In the genomic region with DNA sequence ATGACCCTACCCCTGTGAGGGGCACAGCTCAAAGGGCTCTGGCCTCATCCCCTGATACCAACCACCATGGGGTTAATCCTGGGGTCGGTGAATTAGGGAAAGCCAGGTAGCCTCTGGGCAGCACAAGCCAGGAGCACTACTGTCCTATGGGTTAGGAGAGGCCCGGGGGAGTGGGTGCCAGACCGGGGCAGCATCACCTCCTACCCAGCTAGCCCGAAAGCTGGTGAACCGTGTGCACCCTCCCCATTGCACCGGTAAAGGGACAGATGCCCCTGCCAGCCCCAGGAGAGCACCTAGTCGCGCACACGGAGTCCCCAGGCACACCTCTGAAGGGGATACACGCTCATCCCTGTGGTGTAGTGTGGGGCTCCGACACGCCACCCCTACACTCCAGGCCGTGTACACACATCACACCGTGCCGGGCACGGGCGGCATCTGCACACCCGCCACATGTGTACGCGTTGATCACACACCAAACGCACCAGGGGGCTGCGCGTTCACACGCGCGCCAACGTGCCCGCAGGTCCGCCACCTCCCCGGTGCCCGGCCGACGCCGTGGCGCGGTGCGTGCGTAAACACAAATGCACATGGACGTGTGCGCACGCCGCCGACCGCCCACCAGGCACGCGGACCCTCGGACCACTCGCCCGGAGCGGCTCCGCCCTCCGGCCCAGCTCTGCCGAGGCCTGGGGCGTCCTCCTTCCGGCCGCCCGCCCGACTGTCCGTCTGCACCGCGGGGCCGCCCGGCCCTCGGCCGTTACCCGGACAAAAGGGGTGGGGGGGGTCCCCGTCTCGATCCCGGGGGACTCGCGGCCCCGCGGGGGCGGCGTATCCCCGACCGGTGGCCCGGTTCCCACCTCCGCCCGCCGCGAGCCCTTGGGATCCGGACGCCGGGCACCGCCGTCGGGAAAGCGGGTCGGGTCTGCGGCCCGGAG, we compare ENCODE assay signal across 8 cellular contexts. TPM values are rescaled to one million over a fixed set of nuclear protein-coding genes. Genes with fewer than 3 reads are reported as not detected.
DNase-seq lines count a peak whose midpoint lies in the region; ATAC-seq and TF ChIP-seq lines count a peak whose summit lies in the region.

No MANE protein-coding gene starts in this region.

- ATAC-seq in Right ventricle myocardium inferior (no peak), left cardiac atrium (no peak), GM21723 (IDR thresholded peaks at IDR 0.05; ENCODE audit: unreplicated experiment) (no peak), HG02885 (IDR thresholded peaks at IDR 0.05; ENCODE audit: poor library complexity, unreplicated experiment) (no peak)
- no peak for ATAC-seq in stimulated activated naive CD8-positive, alpha-beta T cell treated with anti-CD3 and anti-CD28 coated beads, Interleukin-15, Interleukin-2, amounts not matched to agents 100 U/mL and 50 U/mL, for 24 hours

- no peak for TF ChIP-seq CTCF in lower leg skin (IDR thresholded peaks at IDR 0.05)

- 0 to 2% methylated on average over 6 to 52 of the region's 92 CpGs for WGBS in lower leg skin, 2 donors

- no peak for TF ChIP-seq POLR2A in lower leg skin (IDR thresholded peaks at IDR 0.05)

- DNase-seq in Right ventricle myocardium inferior (ENCODE audit: missing footprints) (peak; percentile 78), left cardiac atrium (no peak), SK-N-MC (ENCODE audit: low read depth, low spot score) (no peak), caudate nucleus (lab: John Stamatoyannopoulos, UW) (peak in 4 of 61 donors; percentile 10 to 25 (median 16)), lower leg skin (ENCODE audit: low spot score in 2 of 2) (no peak)
- peak; percentile 58 for DNase-seq in stimulated activated naive CD8-positive, alpha-beta T cell treated with anti-CD3 and anti-CD28 coated beads, Interleukin-15, Interleukin-2, amounts not matched to agents 100 U/mL and 50 U/mL, for 24 hours

- peak overlapping the region; percentile 88 for H3K9ac ChIP-seq in SK-N-MC (ENCODE audit: insufficient read length)

- H3K9me3 ChIP-seq in SK-N-MC (ENCODE audit: low read depth, low read length): no peaks in the 10 kb centered on the region

- H3K27ac ChIP-seq in SK-N-MC (no peak overlapping the region), caudate nucleus (ENCODE audit: low read depth, low read length) (peak overlapping the region; percentile 97)

- H3K36me3 ChIP-seq in SK-N-MC (ENCODE audit: insufficient read depth, low read length): no peaks in the 10 kb centered on the region

- H3K4me3 ChIP-seq in SK-N-MC (peak overlapping the region; percentile 89), lower leg skin (ENCODE audit: low read depth, poor library complexity, severe bottlenecking) (peak overlapping the region; percentile 67)

- intact Hi-C loops in Right ventricle myocardium inferior (cut with DNase I): no loop called here
- intact Hi-C loops in left cardiac atrium (cut with DNase I): no loop called here
- intact Hi-C loops in lower leg skin (cut with DNase I; ENCODE audit: low total_unique reads): no loop called here

RNA-seq across cellular contexts. Expression of gene UBALD1, which starts 0.8 kb away (rescaled TPM):
- total RNA-seq in Right ventricle myocardium inferior (26.2 TPM), left cardiac atrium (10 to 100 TPM; 19.6 to 20.0 TPM), lower leg skin (10 to 100 TPM in 3 of 4 donors, 1 to 10 TPM in 1; 9.8 to 14.9 (median 14.3) TPM)

RNA-seq across cellular contexts. Expression of gene MGRN1, which starts 10.7 kb away (rescaled TPM):
- total RNA-seq in Right ventricle myocardium inferior: 32.2 TPM
- total RNA-seq in left cardiac atrium: 10 to 100 TPM; 33.1 to 44.6 TPM
- total RNA-seq in lower leg skin: 10 to 100 TPM; 35.3 to 53.4 (median 40.1) TPM

RNA-seq across cellular contexts. Expression of gene C16orf96, which starts 57.8 kb away (rescaled TPM):
- 0.05 TPM for total RNA-seq in Right ventricle myocardium inferior
- total RNA-seq in left cardiac atrium: under 1 TPM in 1 of 2 donors, not detected in 1; 0.10 TPM
- under 1 TPM; 0.08 to 0.49 (median 0.29) TPM for total RNA-seq in lower leg skin

Comparison
In these comparisons a context has a peak if more than half of its experiments do, and no peak if none do; other contexts are left out.
1. DNase-seq: peak in Right ventricle myocardium inferior (single experiment) and stimulated activated naive CD8-positive, alpha-beta T cell treated with anti-CD3 and anti-CD28 coated beads, Interleukin-15, Interleukin-2, amounts not matched to agents 100 U/mL and 50 U/mL, for 24 hours (single experiment); none in left cardiac atrium (single experiment), SK-N-MC (single experiment) and lower leg skin (0 of 2).